17 cellular contexts compared by ENCODE assay signal in the genomic region with DNA sequence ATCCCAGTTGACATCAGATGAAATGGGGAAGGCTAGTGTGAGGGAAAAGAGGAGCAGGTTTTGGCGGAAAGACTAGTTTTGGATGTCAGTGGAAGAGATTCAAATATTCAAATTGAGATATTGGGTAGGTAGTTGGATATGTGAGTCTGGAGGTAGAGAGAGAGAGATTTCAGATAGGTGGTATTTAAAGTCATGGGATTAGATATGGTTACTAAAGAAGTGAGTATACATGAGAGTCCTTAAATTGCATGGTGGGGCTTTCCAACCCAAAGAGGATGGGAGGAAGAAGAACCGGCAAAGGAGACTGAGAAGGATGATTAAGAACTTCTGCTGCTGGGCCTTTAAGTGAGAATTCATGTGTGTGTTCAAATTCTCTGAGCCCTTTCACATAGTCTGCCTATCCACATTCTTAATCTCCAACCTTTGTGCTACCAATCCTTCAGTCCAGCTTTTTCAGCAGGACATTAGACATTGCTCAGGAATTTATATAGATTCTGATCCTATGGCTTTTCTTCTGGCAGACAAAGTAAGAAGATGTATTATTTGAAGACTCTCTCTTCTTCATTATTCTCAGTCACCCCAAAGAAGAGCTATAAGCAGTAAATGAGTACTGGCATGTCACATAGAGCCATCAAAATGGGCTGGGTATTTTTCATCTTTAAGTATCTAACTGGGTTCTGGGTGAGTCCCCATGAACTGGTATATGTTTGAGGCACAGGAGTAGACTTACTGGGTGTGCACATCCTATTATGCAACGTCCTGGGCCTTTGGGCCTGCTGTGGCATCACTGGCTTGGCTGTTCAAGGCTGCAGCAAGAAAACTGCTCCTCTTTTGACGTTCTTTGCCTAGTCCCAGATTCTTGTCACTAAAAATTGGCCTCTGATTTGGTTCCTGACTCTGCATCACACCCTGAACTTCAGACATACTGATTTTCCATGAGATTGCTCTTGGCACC. TPM values are rescaled to one million over a fixed set of nuclear protein-coding genes. Genes with fewer than 3 reads are reported as not detected.
A peak's percentile ranks its signal among the peaks of the same experiment; 100 is the strongest.
DNase-seq lines count a peak whose midpoint lies in the region; ATAC-seq and TF ChIP-seq lines count a peak whose summit lies in the region.
"Had no signal": no experiment of that assay in that cellular context is flagged by ENCODE, and none has a peak within 500 bp of the region (broad histone marks: within the 10 kb centered on the region; RNA-seq: fewer than 3 reads in every experiment).

No MANE protein-coding gene starts in this region.

- no peaks in the 10 kb centered on the region for H3K36me3 ChIP-seq in adipocyte (ENCODE audit: control insufficient read depth, insufficient read depth, low read length, severe bottlenecking)
- H3K36me3 ChIP-seq in psoas muscle (ENCODE audit: insufficient read depth in 1 of 2, low read depth in 1 of 2), result no peaks in the 10 kb centered on the region

- 75 to 82% (median 79%) methylated on average over 4 of the region's 4 CpGs for WGBS in psoas muscle, 3 donors

- no peak for TF ChIP-seq CTCF in psoas muscle (IDR thresholded peaks at IDR 0.05)

- H3K27me3 ChIP-seq in adipocyte (replicated peaks; ENCODE audit: control insufficient read depth, insufficient read depth, low read length), result no peaks in the 10 kb centered on the region
- no peaks in the 10 kb centered on the region for H3K27me3 ChIP-seq in psoas muscle (ENCODE audit: insufficient read depth in 3 of 3, low read length in 2 of 3)

- intact Hi-C loops in Right ventricle myocardium inferior (cut with DNase I) (loop anchor here (1.0 kb wide), 1 partner anchor 136 kb away; no protein-coding TSS in a partner anchor), left cardiac atrium (cut with DNase I) (loop anchor here (2.0 to 10.0 kb wide), 3 partner anchors 52 to 132 kb away; no protein-coding TSS in a partner anchor), psoas muscle (cut with DNase I) (loop anchor here in 1 of 2 donors (2.0 to 10.0 kb wide), 2 partner anchors 52 to 136 kb away; no protein-coding TSS in a partner anchor)

- ATAC-seq in Right ventricle myocardium inferior (peak; percentile 38), left cardiac atrium (no peak), HG02973 (IDR thresholded peaks at IDR 0.05; ENCODE audit: unreplicated experiment) (peak; percentile 41), HG02970 (IDR thresholded peaks at IDR 0.05; ENCODE audit: low FRiP score, unreplicated experiment) (no peak), psoas muscle (no peak)
- ATAC-seq in stimulated activated effector memory CD8-positive, alpha-beta T cell treated with anti-CD3 and anti-CD28 coated beads, Interleukin-12 subunit alpha, Interleukin-12 subunit beta, amount 100 ng/mL, for 72 hours, result peak; percentile 89
- ATAC-seq: A549 had no signal

- H3K4me3 Mint-ChIP-seq in stimulated activated effector memory CD8-positive, alpha-beta T cell treated with anti-CD3 and anti-CD28 coated beads, Interleukin-12 subunit alpha, Interleukin-12 subunit beta, amount 100 ng/mL, for 72 hours, result no peak overlapping the region
- H3K4me3 Mint-ChIP-seq: CD8-positive, alpha-beta memory T cell; central memory CD8-positive, alpha-beta T cell; nephron progenitor cell had no signal

- H3K4me1 ChIP-seq in adipocyte (ENCODE audit: control insufficient read depth, insufficient read depth, low read length), result peaks cover 25% of the 10 kb centered on the region
- H3K4me1 ChIP-seq in psoas muscle, result peaks cover 10% of the 10 kb centered on the region
- H3K4me1 ChIP-seq: A549 had no signal

- no peak overlapping the region for H3K27ac ChIP-seq in psoas muscle
- H3K27ac ChIP-seq: A549 had no signal

- no peak overlapping the region for H3K27ac Mint-ChIP-seq in stimulated activated effector memory CD8-positive, alpha-beta T cell treated with anti-CD3 and anti-CD28 coated beads, Interleukin-12 subunit alpha, Interleukin-12 subunit beta, amount 100 ng/mL, for 72 hours
- H3K27ac Mint-ChIP-seq: nephron progenitor cell had no signal

- no peaks in the 10 kb centered on the region for H3K36me3 Mint-ChIP-seq in stimulated activated effector memory CD8-positive, alpha-beta T cell treated with anti-CD3 and anti-CD28 coated beads, Interleukin-12 subunit alpha, Interleukin-12 subunit beta, amount 100 ng/mL, for 72 hours
- H3K36me3 Mint-ChIP-seq: CD8-positive, alpha-beta memory T cell had no signal

- no peaks in the 10 kb centered on the region for H3K9me3 ChIP-seq in adipocyte (ENCODE audit: control insufficient read depth, low read length)
- no peaks in the 10 kb centered on the region for H3K9me3 ChIP-seq in psoas muscle
- H3K9me3 ChIP-seq: A549 had no signal

- H3K4me1 Mint-ChIP-seq in stimulated activated effector memory CD8-positive, alpha-beta T cell treated with anti-CD3 and anti-CD28 coated beads, Interleukin-12 subunit alpha, Interleukin-12 subunit beta, amount 100 ng/mL, for 72 hours, result peaks cover 16% of the 10 kb centered on the region
- H3K4me1 Mint-ChIP-seq: CD8-positive, alpha-beta memory T cell; nephron progenitor cell had no signal

- no peak for DNase-seq in Right ventricle myocardium inferior (ENCODE audit: missing footprints)
- no peak for DNase-seq in left cardiac atrium
- DNase-seq in adipocyte (ENCODE audit: low read depth), result peak; percentile 18
- no peak for DNase-seq in stimulated activated effector memory CD8-positive, alpha-beta T cell treated with anti-CD3 and anti-CD28 coated beads, Interleukin-12 subunit alpha, Interleukin-12 subunit beta, amount 100 ng/mL, for 72 hours (ENCODE audit: low spot score in 2 of 2)
- no peak for DNase-seq in psoas muscle
- no peak for DNase-seq in SW480 (ENCODE audit: low spot score)
- DNase-seq: activated CD4-positive, alpha-beta T cell treated with anti-CD3 and anti-CD28 coated beads for 4 hours; activated T-cell treated with anti-CD3 and anti-CD28 coated beads, Interleukin-2, amount 50 U/mL, for 48 hours; CD8-positive, alpha-beta memory T cell; NCI-H2081; NCI-H526; nephron progenitor cell; T-helper 2 cell had no signal

- H3K9me3 Mint-ChIP-seq in stimulated activated effector memory CD8-positive, alpha-beta T cell treated with anti-CD3 and anti-CD28 coated beads, Interleukin-12 subunit alpha, Interleukin-12 subunit beta, amount 100 ng/mL, for 72 hours, result no peaks in the 10 kb centered on the region
- H3K9me3 Mint-ChIP-seq: CD8-positive, alpha-beta memory T cell; central memory CD8-positive, alpha-beta T cell had no signal

- no peak overlapping the region for H3K9ac ChIP-seq in adipocyte (ENCODE audit: low read length)

- H3K4me3 ChIP-seq in adipocyte (ENCODE audit: low read length) (no peak overlapping the region), psoas muscle (no peak overlapping the region)
- H3K4me3 ChIP-seq: A549 had no signal

RNA-seq across cellular contexts. Expression of a gene that starts 33.6 kb away (rescaled TPM):
- total RNA-seq in Right ventricle myocardium inferior, result 29.5 TPM
- total RNA-seq in left cardiac atrium, result 10 to 100 TPM; 27.5 to 33.1 TPM
- 10 to 100 TPM in 2 of 4 donors, 1 to 10 TPM in 2; 6.3 to 12.5 (median 8.8) TPM for total RNA-seq in psoas muscle
- 10 to 100 TPM in 1 of 3 donors, 1 to 10 TPM in 2; 6.0 to 12.3 (median 6.7) TPM for polyA plus RNA-seq in psoas muscle

Comparison
In these comparisons a context has a peak if more than half of its experiments do, and no peak if none do; other contexts are left out.
1. ATAC-seq: peak in Right ventricle myocardium inferior (single experiment), HG02973 (single experiment) and stimulated activated effector memory CD8-positive, alpha-beta T cell treated with anti-CD3 and anti-CD28 coated beads, Interleukin-12 subunit alpha, Interleukin-12 subunit beta, amount 100 ng/mL, for 72 hours (single experiment); none in left cardiac atrium (0 of 2), HG02970 (single experiment) and psoas muscle (0 of 4).